Comparison of ENCODE assay signal across 38 cellular contexts in genomic region chrX:49303346-49303745, GRCh38. TPM values are rescaled to one million over a fixed set of nuclear protein-coding genes. Genes with fewer than 3 reads are reported as not detected.
"Had no signal": no experiment of that assay in that cellular context is flagged by ENCODE, and none has a peak within 500 bp of the region (broad histone marks: within the 10 kb centered on the region; RNA-seq: fewer than 3 reads in every experiment).

Gene GAGE10, plus strand, starts transcription at chrX:49303646. Its CDS starts 1,214 bp downstream, at chrX:49304860.

- H3K36me3 Mint-ChIP-seq: activated CD4-positive, alpha-beta memory T cell treated with anti-CD3 and anti-CD28 coated beads for 36 hours; activated naive CD4-positive, alpha-beta T cell treated with anti-CD3 and anti-CD28 coated beads, Interleukin-2, amount 50 U/mL, for 24 hours; activated naive CD8-positive, alpha-beta T cell; activated naive CD8-positive, alpha-beta T cell treated with anti-CD3 and anti-CD28 coated beads, Interleukin-2, amount 10 ng/mL, durations not matched to agents 7 days and 5 days; brain had no signal

- H3K27ac Mint-ChIP-seq: activated B cell treated with CpG ODN at 0.5 μM for 24 hours; activated CD4-positive, alpha-beta memory T cell treated with anti-CD3 and anti-CD28 coated beads for 36 hours; activated CD4-positive, alpha-beta T cell treated with anti-CD3 and anti-CD28 coated beads, Interleukin-2, amount 10 ng/mL, durations not matched to agents 24 days and 14 days; activated CD8-positive, alpha-beta T cell treated with anti-CD3 and anti-CD28 coated beads for 36 hours; activated naive CD4-positive, alpha-beta T cell treated with anti-CD3 and anti-CD28 coated beads for 36 hours; activated naive CD4-positive, alpha-beta T cell treated with anti-CD3 and anti-CD28 coated beads, Interleukin-2, amount 50 U/mL, for 24 hours; activated naive CD8-positive, alpha-beta T cell; activated naive CD8-positive, alpha-beta T cell treated with anti-CD3 and anti-CD28 coated beads, Interleukin-2, amount 10 ng/mL, durations not matched to agents 7 days and 5 days; activated naive CD8-positive, alpha-beta T cell treated with anti-CD3 and anti-CD28 coated beads, Interleukin-2, amount 50 U/mL, for 24 hours; activated T-cell treated with anti-CD3 and anti-CD28 coated beads, Interleukin-2, amount 50 U/mL, for 72 hours; activated T-helper 1 cell treated with anti-CD3 and anti-CD28 coated beads, Interleukin-12 subunit alpha, Interleukin-12 subunit beta, Interleukin-2, Interleukin-4 antibody, amounts not matched to agents 30 ng/mL and 10 ng/mL and 1 ng/mL, durations not matched to agents 14 hours and 24 hours and 36 hours; activated T-helper 17 cell treated with anti-CD3 and anti-CD28 coated beads, Interleukin-2, amount 50 U/mL, for 72 hours; brain; T-helper 1 cell treated with Interleukin-12 subunit alpha and Interleukin-12 subunit beta and Interleukin-4 antibody, amounts not matched to agents 30 μg/mL and 1 μg/mL, for 36 hours; T-helper 2 cell treated with Interferon-gamma antibody and Interleukin-4, amounts not matched to agents 5 μg/mL and 100 μg/mL, for 36 hours had no signal

- H3K27me3 Mint-ChIP-seq: activated B cell treated with CpG ODN at 0.5 μM for 24 hours; activated CD4-positive, alpha-beta memory T cell treated with anti-CD3 and anti-CD28 coated beads for 36 hours; activated CD8-positive, alpha-beta T cell treated with anti-CD3 and anti-CD28 coated beads for 36 hours; activated naive CD4-positive, alpha-beta T cell treated with anti-CD3 and anti-CD28 coated beads, Interleukin-2, amount 50 U/mL, for 24 hours; activated naive CD8-positive, alpha-beta T cell; activated naive CD8-positive, alpha-beta T cell treated with anti-CD3 and anti-CD28 coated beads, Interleukin-2, amount 10 ng/mL, durations not matched to agents 7 days and 5 days; activated naive CD8-positive, alpha-beta T cell treated with anti-CD3 and anti-CD28 coated beads, Interleukin-2, amount 50 U/mL, for 24 hours; activated T-helper 17 cell treated with anti-CD3 and anti-CD28 coated beads, Interleukin-2, amount 50 U/mL, for 72 hours; brain had no signal

- H3K4me3 Mint-ChIP-seq: activated B cell treated with CpG ODN at 0.5 μM for 24 hours; activated CD4-positive, alpha-beta memory T cell treated with anti-CD3 and anti-CD28 coated beads for 36 hours; activated CD4-positive, alpha-beta T cell treated with anti-CD3 and anti-CD28 coated beads, Interleukin-2, amount 10 ng/mL, durations not matched to agents 24 days and 14 days; activated CD8-positive, alpha-beta T cell treated with anti-CD3 and anti-CD28 coated beads for 36 hours; activated naive CD4-positive, alpha-beta T cell treated with anti-CD3 and anti-CD28 coated beads for 36 hours; activated naive CD4-positive, alpha-beta T cell treated with anti-CD3 and anti-CD28 coated beads, Interleukin-2, amount 50 U/mL, for 24 hours; activated naive CD8-positive, alpha-beta T cell; activated naive CD8-positive, alpha-beta T cell treated with anti-CD3 and anti-CD28 coated beads, Interleukin-2, amount 10 ng/mL, durations not matched to agents 7 days and 5 days; activated naive CD8-positive, alpha-beta T cell treated with anti-CD3 and anti-CD28 coated beads, Interleukin-2, amount 50 U/mL, for 24 hours; activated T-cell treated with anti-CD3 and anti-CD28 coated beads, Interleukin-2, amount 50 U/mL, for 4 hours; activated T-cell treated with anti-CD3 and anti-CD28 coated beads, Interleukin-2, amount 50 U/mL, for 72 hours; activated T-helper 1 cell treated with anti-CD3 and anti-CD28 coated beads, Interleukin-12 subunit alpha, Interleukin-12 subunit beta, Interleukin-2, Interleukin-4 antibody, amounts not matched to agents 30 ng/mL and 10 ng/mL and 1 ng/mL, durations not matched to agents 14 hours and 24 hours and 36 hours; activated T-helper 17 cell treated with anti-CD3 and anti-CD28 coated beads, Interleukin-2, amount 50 U/mL, for 72 hours; brain; T-helper 1 cell treated with Interleukin-12 subunit alpha and Interleukin-12 subunit beta and Interleukin-4 antibody, amounts not matched to agents 30 μg/mL and 1 μg/mL, for 36 hours; T-helper 2 cell treated with Interferon-gamma antibody and Interleukin-4, amounts not matched to agents 5 μg/mL and 100 μg/mL, for 36 hours had no signal

- H3K9me3 Mint-ChIP-seq: activated B cell treated with CpG ODN at 0.5 μM for 24 hours; activated CD4-positive, alpha-beta memory T cell treated with anti-CD3 and anti-CD28 coated beads for 36 hours; activated CD4-positive, alpha-beta T cell treated with anti-CD3 and anti-CD28 coated beads, Interleukin-2, amount 10 ng/mL, durations not matched to agents 24 days and 14 days; activated CD8-positive, alpha-beta T cell treated with anti-CD3 and anti-CD28 coated beads for 36 hours; activated naive CD4-positive, alpha-beta T cell treated with anti-CD3 and anti-CD28 coated beads for 36 hours; activated naive CD4-positive, alpha-beta T cell treated with anti-CD3 and anti-CD28 coated beads, Interleukin-2, amount 50 U/mL, for 24 hours; activated naive CD8-positive, alpha-beta T cell treated with anti-CD3 and anti-CD28 coated beads, Interleukin-2, amount 10 ng/mL, durations not matched to agents 7 days and 5 days; activated naive CD8-positive, alpha-beta T cell treated with anti-CD3 and anti-CD28 coated beads, Interleukin-2, amount 50 U/mL, for 24 hours; activated T-cell treated with anti-CD3 and anti-CD28 coated beads, Interleukin-2, amount 50 U/mL, for 4 hours; activated T-cell treated with anti-CD3 and anti-CD28 coated beads, Interleukin-2, amount 50 U/mL, for 72 hours; activated T-helper 1 cell treated with anti-CD3 and anti-CD28 coated beads, Interleukin-12 subunit alpha, Interleukin-12 subunit beta, Interleukin-2, Interleukin-4 antibody, amounts not matched to agents 30 ng/mL and 10 ng/mL and 1 ng/mL, durations not matched to agents 14 hours and 24 hours and 36 hours; activated T-helper 17 cell treated with anti-CD3 and anti-CD28 coated beads, Interleukin-2, amount 50 U/mL, for 72 hours; T-helper 1 cell treated with Interleukin-12 subunit alpha and Interleukin-12 subunit beta and Interleukin-4 antibody, amounts not matched to agents 30 μg/mL and 1 μg/mL, for 36 hours; T-helper 2 cell treated with Interferon-gamma antibody and Interleukin-4, amounts not matched to agents 5 μg/mL and 100 μg/mL, for 36 hours had no signal

- DNase-seq: activated B cell treated with CpG ODN at 0.5 μM for 24 hours; activated CD4-positive, alpha-beta memory T cell treated with anti-CD3 and anti-CD28 coated beads for 36 hours; activated CD4-positive, alpha-beta T cell treated with anti-CD3 and anti-CD28 coated beads for 4 hours; activated CD4-positive, alpha-beta T cell treated with anti-CD3 and anti-CD28 coated beads, Interleukin-2, amount 10 ng/mL, durations not matched to agents 24 days and 14 days; activated CD4-positive, alpha-beta T cell treated with anti-CD3 and anti-CD28 coated beads, Interleukin-2, amount 50 U/mL, for 1 hour; activated CD4-positive, alpha-beta T cell treated with anti-CD3 and anti-CD28 coated beads, Interleukin-2, amount 50 U/mL, for 4 hours; activated CD4-positive, CD25-positive, alpha-beta regulatory T cell treated with anti-CD3 and anti-CD28 coated beads, Interleukin-2, amount 50 U/mL, for 72 hours; activated CD8-positive, alpha-beta memory T cell treated with anti-CD3 and anti-CD28 coated beads, Interleukin-2, amount 50 U/mL, for 4 hours; activated CD8-positive, alpha-beta T cell treated with anti-CD3 and anti-CD28 coated beads for 36 hours; activated effector memory CD4-positive, alpha-beta T cell treated with anti-CD3 and anti-CD28 coated beads, Interleukin-2, amount 50 U/mL, for 16 hours; activated gamma-delta T cell treated with Interleukin-2 at 50 U/mL for 16 hours; activated naive CD4-positive, alpha-beta T cell; activated naive CD4-positive, alpha-beta T cell treated with anti-CD3 and anti-CD28 coated beads for 36 hours; activated naive CD8-positive, alpha-beta T cell treated with anti-CD3 and anti-CD28 coated beads, Interleukin-2, amount 10 ng/mL, durations not matched to agents 7 days and 5 days; activated naive CD8-positive, alpha-beta T cell treated with anti-CD3 and anti-CD28 coated beads, Interleukin-2, amount 50 U/mL, for 24 hours; activated T-cell treated with anti-CD3 and anti-CD28 coated beads for 4 hours; activated T-cell treated with anti-CD3 and anti-CD28 coated beads, Interleukin-2, amount 50 U/mL, for 1 hour; activated T-cell treated with anti-CD3 and anti-CD28 coated beads, Interleukin-2, amount 50 U/mL, for 4 hours; activated T-cell treated with anti-CD3 and anti-CD28 coated beads, Interleukin-2, amount 50 U/mL, for 72 hours; amygdala; anterior cingulate cortex; central memory CD4-positive, alpha-beta T cell; T-helper 1 cell; T-helper 2 cell; T-helper 9 cell had no signal

- H3K4me1 Mint-ChIP-seq: activated B cell treated with CpG ODN at 0.5 μM for 24 hours; activated CD4-positive, alpha-beta T cell treated with anti-CD3 and anti-CD28 coated beads, Interleukin-2, amount 10 ng/mL, durations not matched to agents 24 days and 14 days; activated naive CD8-positive, alpha-beta T cell treated with anti-CD3 and anti-CD28 coated beads, Interleukin-2, amount 10 ng/mL, durations not matched to agents 7 days and 5 days; activated naive CD8-positive, alpha-beta T cell treated with anti-CD3 and anti-CD28 coated beads, Interleukin-2, amount 50 U/mL, for 24 hours; brain had no signal

- ATAC-seq: activated CD8-positive, alpha-beta T cell treated with anti-CD3 and anti-CD28 coated beads for 36 hours; activated naive CD8-positive, alpha-beta T cell treated with anti-CD3 and anti-CD28 coated beads, Interleukin-2, amount 50 U/mL, for 24 hours; activated T-cell treated with anti-CD3 and anti-CD28 coated beads, Interleukin-2, amount 50 U/mL, for 4 hours; activated T-cell treated with anti-CD3 and anti-CD28 coated beads, Interleukin-2, amount 50 U/mL, for 72 hours; activated T-helper 17 cell treated with anti-CD3 and anti-CD28 coated beads, Interleukin-2, amount 50 U/mL, for 72 hours had no signal

RNA-seq across cellular contexts. Expression of gene GAGE10, which starts in this region (rescaled TPM):
- total RNA-seq: activated B cell treated with CpG ODN at 0.5 μM for 24 hours; activated CD4-positive, alpha-beta memory T cell treated with anti-CD3 and anti-CD28 coated beads for 36 hours; activated CD4-positive, alpha-beta T cell treated with anti-CD3 and anti-CD28 coated beads, Interleukin-2, amount 10 ng/mL, durations not matched to agents 24 days and 14 days; activated CD8-positive, alpha-beta memory T cell treated with anti-CD3 and anti-CD28 coated beads for 36 hours; activated CD8-positive, alpha-beta T cell treated with anti-CD3 and anti-CD28 coated beads for 36 hours; activated naive CD4-positive, alpha-beta T cell treated with anti-CD3 and anti-CD28 coated beads for 36 hours; activated naive CD8-positive, alpha-beta T cell treated with anti-CD3 and anti-CD28 coated beads, Interleukin-2, amount 10 ng/mL, durations not matched to agents 7 days and 5 days; activated T-cell treated with anti-CD3 and anti-CD28 coated beads, Interleukin-2, amount 50 U/mL, for 4 hours; activated T-cell treated with anti-CD3 and anti-CD28 coated beads, Interleukin-2, amount 50 U/mL, for 72 hours; activated T-helper 1 cell treated with anti-CD3 and anti-CD28 coated beads, Interleukin-12 subunit alpha, Interleukin-12 subunit beta, Interleukin-2, Interleukin-4 antibody, amounts not matched to agents 30 ng/mL and 10 ng/mL and 1 ng/mL, durations not matched to agents 14 hours and 24 hours and 36 hours; activated T-helper 17 cell treated with anti-CD3 and anti-CD28 coated beads, Interleukin-2, amount 50 U/mL, for 72 hours; ascending aorta; bronchial epithelial cell; cardiac muscle cell; cerebellum had no signal
- polyA plus RNA-seq: adipose tissue, cardiac muscle cell had no signal
